ENCODE assay signal across 16 cellular contexts in the genomic region with DNA sequence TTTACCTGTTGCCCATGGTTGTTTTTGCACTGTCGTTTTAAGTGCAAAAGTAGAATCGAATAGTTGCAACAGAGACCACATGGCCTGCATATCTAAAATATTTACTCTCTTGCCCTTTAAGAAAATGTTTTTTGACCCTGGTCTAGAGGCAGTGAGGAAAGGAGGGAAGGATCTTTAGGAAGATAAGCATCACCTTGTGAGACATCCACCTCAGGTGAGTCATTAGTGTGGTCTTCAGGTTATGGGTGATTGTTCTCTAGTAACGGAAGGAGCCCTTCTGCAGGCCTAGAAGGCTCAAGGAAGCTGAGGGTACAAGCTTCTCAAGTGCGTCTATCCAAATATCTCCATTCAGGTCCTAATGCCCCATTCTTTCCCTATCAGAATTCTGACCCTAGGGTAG. TPM values are rescaled to one million over a fixed set of nuclear protein-coding genes. Genes with fewer than 3 reads are reported as not detected.
DNase-seq lines count a peak whose midpoint lies in the region; ATAC-seq and TF ChIP-seq lines count a peak whose summit lies in the region.
"Had no signal": no experiment of that assay in that cellular context is flagged by ENCODE, and none has a peak within 500 bp of the region (broad histone marks: within the 10 kb centered on the region; RNA-seq: fewer than 3 reads in every experiment).

No MANE protein-coding gene starts in this region.

- no peak overlapping the region for H3K27ac ChIP-seq in BLaER1

- H3K4me3 ChIP-seq in BLaER1, result no peak overlapping the region
- H3K4me3 ChIP-seq: HAP-1 had no signal

- CTCF ChIA-PET in activated B cell treated with CpG ODN at 0.5 μM for 24 hours (lab: Charles Lee), result interaction anchor here (1.3 to 2.2 kb wide), 2 partner anchors 25 to 68 kb away, joined by 3 to 11 read pairs; no protein-coding TSS in a partner anchor

- H4K20me1 ChIP-seq in BLaER1, result peaks cover 44% of the 10 kb centered on the region

- H3K4me2 ChIP-seq in BLaER1, result peak overlapping the region; percentile 67

- peaks cover 55% of the 10 kb centered on the region for H3K4me1 ChIP-seq in BLaER1
- H3K4me1 ChIP-seq: HAP-1 had no signal

- H3K27me3 Mint-ChIP-seq in activated B cell treated with CpG ODN at 0.5 μM for 24 hours (no peaks in the 10 kb centered on the region), memory B cell (no peaks in the 10 kb centered on the region)

- no peaks in the 10 kb centered on the region for H3K9me3 ChIP-seq in BLaER1
- H3K9me3 ChIP-seq: HAP-1 had no signal

- TF ChIP-seq CTCF in activated B cell treated with CpG ODN at 0.5 μM for 24 hours (IDR thresholded peaks at IDR 0.05), result no peak

- H3K27me3 ChIP-seq in BLaER1, result no peaks in the 10 kb centered on the region

- H3K9me3 Mint-ChIP-seq in activated B cell treated with CpG ODN at 0.5 μM for 24 hours (peaks cover 3% of the 10 kb centered on the region), memory B cell (no peaks in the 10 kb centered on the region)

- 0 out of 2 replicates have a peak overlapping the region, but pooled peaks have one; percentile 1 for H3K9ac ChIP-seq in BLaER1

- peak overlapping the region; percentile 93 for H3K27ac Mint-ChIP-seq in activated B cell treated with CpG ODN at 0.5 μM for 24 hours
- H3K27ac Mint-ChIP-seq in memory B cell, result peak overlapping the region; percentile 91

- intact Hi-C loops in activated B cell treated with CpG ODN at 0.5 μM for 24 hours (cut with micrococcal nuclease) (no loop called here), posterior cingulate gyrus (cut with DNase I) (no loop called here)

- ATAC-seq in activated CD4-positive, CD25-positive, alpha-beta regulatory T cell treated with anti-CD3 and anti-CD28 coated beads, Interleukin-2, amount 50 U/mL, for 24 hours, result peak; percentile 32 to 37
- ATAC-seq in activated B cell treated with CpG ODN at 0.5 μM for 24 hours (ENCODE audit: low read depth) (no peak), memory B cell (ENCODE audit: low read depth) (no peak), GM21381 (IDR thresholded peaks at IDR 0.05; ENCODE audit: unreplicated experiment) (no peak), SK-N-SH treated with all-trans-retinoic acid at 6 μM for 48 hours (no peak)

- POLR2A ChIA-PET in activated B cell treated with CpG ODN at 0.5 μM for 24 hours (lab: Charles Lee), result interaction anchor here (1.0 to 8.1 kb wide), 3 partner anchors 10 to 64 kb away, joined by 3 to 88 read pairs (median 3); partner anchors contain the start of gene CDKN1A

- H3K4me1 Mint-ChIP-seq in activated B cell treated with CpG ODN at 0.5 μM for 24 hours, result peaks cover 84% of the 10 kb centered on the region
- peaks cover 62% of the 10 kb centered on the region for H3K4me1 Mint-ChIP-seq in memory B cell

- H3K36me3 ChIP-seq in BLaER1, result peaks cover 22% of the 10 kb centered on the region
- H3K36me3 ChIP-seq: HAP-1 had no signal

- no peak overlapping the region for H3K4me3 Mint-ChIP-seq in activated B cell treated with CpG ODN at 0.5 μM for 24 hours
- no peak overlapping the region for H3K4me3 Mint-ChIP-seq in memory B cell

- no peak for DNase-seq in activated CD4-positive, CD25-positive, alpha-beta regulatory T cell (lab: John Stamatoyannopoulos, UW)
- DNase-seq in activated B cell treated with CpG ODN at 0.5 μM for 24 hours (no peak), memory B cell (ENCODE audit: low spot score in 2 of 2) (no peak), posterior cingulate gyrus (no peak)
- DNase-seq: C1 segment of cervical spinal cord, DND-41, NCI-H1930, NCI-H446, NCI-H69, RPMI8226 had no signal

- H3K36me3 Mint-ChIP-seq in activated B cell treated with CpG ODN at 0.5 μM for 24 hours (ENCODE audit: low read depth), result peaks cover 24% of the 10 kb centered on the region
- peaks cover 8% of the 10 kb centered on the region for H3K36me3 Mint-ChIP-seq in memory B cell

TF ChIP-seq in SK-N-SH treated with all-trans-retinoic acid at 6 μM for 48 hours, 23 proteins besides CTCF, POLR2A, EP300 and RAD21:
- TF ChIP-seq TOX (CRISPR knock-in tag; IDR thresholded peaks at IDR 0.05; ENCODE audit: borderline replicate concordance), result no peak
- TF ChIP-seq ZNF70 (CRISPR knock-in tag; IDR thresholded peaks at IDR 0.05), result no peak
- TF ChIP-seq SNAI2 (CRISPR knock-in tag; IDR thresholded peaks at IDR 0.05), result no peak
- TF ChIP-seq CSDC2 (CRISPR knock-in tag; IDR thresholded peaks at IDR 0.05), result no peak
- no peak for TF ChIP-seq ESRRG (CRISPR knock-in tag; IDR thresholded peaks at IDR 0.05)
- no peak for TF ChIP-seq ZFP3 (CRISPR knock-in tag; IDR thresholded peaks at IDR 0.05)
- TF ChIP-seq ZC3H10 (CRISPR knock-in tag; IDR thresholded peaks at IDR 0.05), result no peak
- no peak for TF ChIP-seq ARNTL (CRISPR knock-in tag; IDR thresholded peaks at IDR 0.05; ENCODE audit: borderline replicate concordance, low read depth)
- TF ChIP-seq CREB5 (CRISPR knock-in tag; IDR thresholded peaks at IDR 0.05; ENCODE audit: low read depth), result no peak
- no peak for TF ChIP-seq BACH2 (CRISPR knock-in tag; IDR thresholded peaks at IDR 0.05; ENCODE audit: borderline replicate concordance)
- TF ChIP-seq, protein P1, sequence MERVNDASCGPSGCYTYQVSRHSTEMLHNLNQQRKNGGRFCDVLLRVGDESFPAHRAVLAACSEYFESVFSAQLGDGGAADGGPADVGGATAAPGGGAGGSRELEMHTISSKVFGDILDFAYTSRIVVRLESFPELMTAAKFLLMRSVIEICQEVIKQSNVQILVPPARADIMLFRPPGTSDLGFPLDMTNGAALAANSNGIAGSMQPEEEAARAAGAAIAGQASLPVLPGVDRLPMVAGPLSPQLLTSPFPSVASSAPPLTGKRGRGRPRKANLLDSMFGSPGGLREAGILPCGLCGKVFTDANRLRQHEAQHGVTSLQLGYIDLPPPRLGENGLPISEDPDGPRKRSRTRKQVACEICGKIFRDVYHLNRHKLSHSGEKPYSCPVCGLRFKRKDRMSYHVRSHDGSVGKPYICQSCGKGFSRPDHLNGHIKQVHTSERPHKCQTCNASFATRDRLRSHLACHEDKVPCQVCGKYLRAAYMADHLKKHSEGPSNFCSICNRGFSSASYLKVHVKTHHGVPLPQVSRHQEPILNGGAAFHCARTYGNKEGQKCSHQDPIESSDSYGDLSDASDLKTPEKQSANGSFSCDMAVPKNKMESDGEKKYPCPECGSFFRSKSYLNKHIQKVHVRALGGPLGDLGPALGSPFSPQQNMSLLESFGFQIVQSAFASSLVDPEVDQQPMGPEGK (CRISPR knock-in tag; IDR thresholded peaks at IDR 0.05; ENCODE audit: borderline replicate concordance), result no peak
- TF ChIP-seq, protein P2, sequence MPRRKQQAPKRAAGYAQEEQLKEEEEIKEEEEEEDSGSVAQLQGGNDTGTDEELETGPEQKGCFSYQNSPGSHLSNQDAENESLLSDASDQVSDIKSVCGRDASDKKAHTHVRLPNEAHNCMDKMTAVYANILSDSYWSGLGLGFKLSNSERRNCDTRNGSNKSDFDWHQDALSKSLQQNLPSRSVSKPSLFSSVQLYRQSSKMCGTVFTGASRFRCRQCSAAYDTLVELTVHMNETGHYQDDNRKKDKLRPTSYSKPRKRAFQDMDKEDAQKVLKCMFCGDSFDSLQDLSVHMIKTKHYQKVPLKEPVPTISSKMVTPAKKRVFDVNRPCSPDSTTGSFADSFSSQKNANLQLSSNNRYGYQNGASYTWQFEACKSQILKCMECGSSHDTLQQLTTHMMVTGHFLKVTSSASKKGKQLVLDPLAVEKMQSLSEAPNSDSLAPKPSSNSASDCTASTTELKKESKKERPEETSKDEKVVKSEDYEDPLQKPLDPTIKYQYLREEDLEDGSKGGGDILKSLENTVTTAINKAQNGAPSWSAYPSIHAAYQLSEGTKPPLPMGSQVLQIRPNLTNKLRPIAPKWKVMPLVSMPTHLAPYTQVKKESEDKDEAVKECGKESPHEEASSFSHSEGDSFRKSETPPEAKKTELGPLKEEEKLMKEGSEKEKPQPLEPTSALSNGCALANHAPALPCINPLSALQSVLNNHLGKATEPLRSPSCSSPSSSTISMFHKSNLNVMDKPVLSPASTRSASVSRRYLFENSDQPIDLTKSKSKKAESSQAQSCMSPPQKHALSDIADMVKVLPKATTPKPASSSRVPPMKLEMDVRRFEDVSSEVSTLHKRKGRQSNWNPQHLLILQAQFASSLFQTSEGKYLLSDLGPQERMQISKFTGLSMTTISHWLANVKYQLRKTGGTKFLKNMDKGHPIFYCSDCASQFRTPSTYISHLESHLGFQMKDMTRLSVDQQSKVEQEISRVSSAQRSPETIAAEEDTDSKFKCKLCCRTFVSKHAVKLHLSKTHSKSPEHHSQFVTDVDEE (CRISPR knock-in tag; IDR thresholded peaks at IDR 0.05), result no peak
- TF ChIP-seq OSR1 (CRISPR knock-in tag; IDR thresholded peaks at IDR 0.05), result no peak
- no peak for TF ChIP-seq GLIS3 (CRISPR knock-in tag; IDR thresholded peaks at IDR 0.05)
- no peak for TF ChIP-seq ZFP30 (CRISPR knock-in tag; IDR thresholded peaks at IDR 0.05)
- TF ChIP-seq RARB (CRISPR knock-in tag; IDR thresholded peaks at IDR 0.05), result no peak

RNA-seq across cellular contexts. Expression of gene RAB44, which starts 6.6 kb away (rescaled TPM):
- total RNA-seq in activated B cell treated with CpG ODN at 0.5 μM for 24 hours, result 0.20 TPM in 1 of 2 replicates, not detected in the other
- total RNA-seq: A172 had no signal

RNA-seq across cellular contexts. Expression of gene CDKN1A, which starts 12.5 kb away (rescaled TPM):
- 46.9 and 50.4 TPM in 2 replicates for total RNA-seq in activated B cell treated with CpG ODN at 0.5 μM for 24 hours

Comparison
In these comparisons a context has a peak if more than half of its experiments do, and no peak if none do; other contexts are left out.
1. ATAC-seq: peak in activated CD4-positive, CD25-positive, alpha-beta regulatory T cell treated with anti-CD3 and anti-CD28 coated beads, Interleukin-2, amount 50 U/mL, for 24 hours (2 of 2); none in activated B cell treated with CpG ODN at 0.5 μM for 24 hours (single experiment), memory B cell (single experiment), GM21381 (single experiment) and SK-N-SH treated with all-trans-retinoic acid at 6 μM for 48 hours (single experiment).